11 cellular contexts compared by ENCODE assay signal in the genomic region with DNA sequence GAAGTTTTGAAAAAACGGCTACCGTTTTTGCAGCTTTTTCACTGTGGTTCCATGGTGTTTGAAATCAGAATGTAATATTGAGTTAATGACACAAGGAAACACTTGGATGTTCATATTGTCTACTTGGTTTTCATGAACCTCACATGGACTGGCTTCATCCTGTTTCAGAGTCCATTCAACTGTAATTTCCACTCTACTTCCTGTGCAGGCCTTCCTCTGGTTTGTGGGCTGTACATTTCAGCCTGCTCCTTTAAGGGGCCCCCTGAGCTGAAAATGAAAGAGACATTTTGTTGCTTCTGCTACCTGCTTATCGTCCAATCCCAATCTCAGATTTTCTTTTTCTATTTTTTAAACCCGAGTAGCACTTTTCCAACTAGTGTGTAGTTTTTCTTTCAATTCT.
DNase-seq lines count a peak whose midpoint lies in the region; ATAC-seq lines count a peak whose summit lies in the region.
"Had no signal": no experiment of that assay in that cellular context is flagged by ENCODE, and none has a peak within 500 bp of the region (broad histone marks: within the 10 kb centered on the region; RNA-seq: fewer than 3 reads in every experiment).

No MANE protein-coding gene starts in this region.

- H3K27me3 Mint-ChIP-seq in T-helper 1 cell treated with Interleukin-12 subunit alpha and Interleukin-12 subunit beta and Interleukin-4 antibody, amounts not matched to agents 30 μg/mL and 1 μg/mL, for 36 hours (ENCODE audit: low read depth) = peaks cover 41% of the 10 kb centered on the region

- peak overlapping the region; percentile 10 for H3K4me3 Mint-ChIP-seq in T-helper 1 cell treated with Interleukin-12 subunit alpha and Interleukin-12 subunit beta and Interleukin-4 antibody, amounts not matched to agents 30 μg/mL and 1 μg/mL, for 36 hours
- H3K4me3 Mint-ChIP-seq in stimulated activated effector memory CD8-positive, alpha-beta T cell treated with anti-CD3 and anti-CD28 coated beads, Interleukin-12 subunit alpha, Interleukin-12 subunit beta, amount 100 ng/mL, for 72 hours = peak overlapping the region; percentile 23
- H3K4me3 Mint-ChIP-seq: brain had no signal

- peak; percentile 93 for ATAC-seq in GM19395 (IDR thresholded peaks at IDR 0.05; ENCODE audit: unreplicated experiment)
- ATAC-seq in HG03097 (IDR thresholded peaks at IDR 0.05; ENCODE audit: low FRiP score, unreplicated experiment) = peak; percentile 92
- peak; percentile 51 for ATAC-seq in stimulated activated effector memory CD8-positive, alpha-beta T cell treated with anti-CD3 and anti-CD28 coated beads, Interleukin-12 subunit alpha, Interleukin-12 subunit beta, amount 100 ng/mL, for 72 hours
- ATAC-seq in HG02763 (IDR thresholded peaks at IDR 0.05; ENCODE audit: unreplicated experiment) = no peak

- H3K4me1 Mint-ChIP-seq in T-helper 1 cell treated with Interleukin-12 subunit alpha and Interleukin-12 subunit beta and Interleukin-4 antibody, amounts not matched to agents 30 μg/mL and 1 μg/mL, for 36 hours (ENCODE audit: low read depth) = peaks cover 47% of the 10 kb centered on the region
- peaks cover 28% of the 10 kb centered on the region for H3K4me1 Mint-ChIP-seq in stimulated activated effector memory CD8-positive, alpha-beta T cell treated with anti-CD3 and anti-CD28 coated beads, Interleukin-12 subunit alpha, Interleukin-12 subunit beta, amount 100 ng/mL, for 72 hours

- H3K9me3 Mint-ChIP-seq in T-helper 1 cell treated with Interleukin-12 subunit alpha and Interleukin-12 subunit beta and Interleukin-4 antibody, amounts not matched to agents 30 μg/mL and 1 μg/mL, for 36 hours = no peaks in the 10 kb centered on the region
- no peaks in the 10 kb centered on the region for H3K9me3 Mint-ChIP-seq in stimulated activated effector memory CD8-positive, alpha-beta T cell treated with anti-CD3 and anti-CD28 coated beads, Interleukin-12 subunit alpha, Interleukin-12 subunit beta, amount 100 ng/mL, for 72 hours
- H3K9me3 Mint-ChIP-seq: brain had no signal

- no peak for DNase-seq in stimulated activated effector memory CD8-positive, alpha-beta T cell treated with anti-CD3 and anti-CD28 coated beads, Interleukin-12 subunit alpha, Interleukin-12 subunit beta, amount 100 ng/mL, for 72 hours (ENCODE audit: low spot score in 2 of 2)
- DNase-seq in 8988T = no peak
- DNase-seq in activated CD4-positive, alpha-beta T cell treated with anti-CD3 and anti-CD28 coated beads for 48 hours = no peak
- DNase-seq: NCI-H1105 treated with DMSO at 0.1 percent for 48 hours, sigmoid colon, T1000 had no signal

- H3K27ac Mint-ChIP-seq in T-helper 1 cell treated with Interleukin-12 subunit alpha and Interleukin-12 subunit beta and Interleukin-4 antibody, amounts not matched to agents 30 μg/mL and 1 μg/mL, for 36 hours = peak overlapping the region; percentile 57
- H3K27ac Mint-ChIP-seq in stimulated activated effector memory CD8-positive, alpha-beta T cell treated with anti-CD3 and anti-CD28 coated beads, Interleukin-12 subunit alpha, Interleukin-12 subunit beta, amount 100 ng/mL, for 72 hours = no peak overlapping the region
- H3K27ac Mint-ChIP-seq: brain had no signal

- peaks cover 21% of the 10 kb centered on the region for H3K36me3 Mint-ChIP-seq in T-helper 1 cell treated with Interleukin-12 subunit alpha and Interleukin-12 subunit beta and Interleukin-4 antibody, amounts not matched to agents 30 μg/mL and 1 μg/mL, for 36 hours (ENCODE audit: low read depth)
- H3K36me3 Mint-ChIP-seq in stimulated activated effector memory CD8-positive, alpha-beta T cell treated with anti-CD3 and anti-CD28 coated beads, Interleukin-12 subunit alpha, Interleukin-12 subunit beta, amount 100 ng/mL, for 72 hours = no peaks in the 10 kb centered on the region
- H3K36me3 Mint-ChIP-seq: brain had no signal
